Comparison of ENCODE assay signal across 26 cellular contexts in the genomic region with DNA sequence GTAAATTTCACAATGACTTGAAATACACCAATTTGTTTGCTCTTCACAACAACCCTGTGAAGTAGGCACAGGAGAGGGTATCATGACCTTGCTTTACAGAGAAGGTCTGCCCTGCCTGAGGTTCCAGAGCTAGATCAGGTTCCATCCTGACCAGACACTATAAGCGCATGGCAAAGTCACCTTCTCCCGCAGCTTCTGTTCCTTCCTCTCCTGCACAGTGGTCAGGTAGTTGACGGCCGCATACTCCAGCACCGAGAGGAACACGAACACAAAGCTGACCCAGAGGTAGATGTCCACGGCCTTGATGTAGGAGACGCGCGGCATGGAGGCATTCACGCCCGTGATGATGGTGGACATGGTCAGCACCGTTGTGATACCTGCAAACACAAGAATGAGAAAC. TPM values are rescaled to one million over a fixed set of nuclear protein-coding genes. Genes with fewer than 3 reads are reported as not detected.
DNase-seq lines count a peak whose midpoint lies in the region; ATAC-seq, FAIRE-seq and TF ChIP-seq lines count a peak whose summit lies in the region.
"Had no signal": no experiment of that assay in that cellular context is flagged by ENCODE, and none has a peak within 500 bp of the region (broad histone marks: within the 10 kb centered on the region; RNA-seq: fewer than 3 reads in every experiment).

No MANE protein-coding gene starts in this region.

- H3K9me3 Mint-ChIP-seq in osteocyte (ENCODE audit: unreplicated experiment) (no peaks in the 10 kb centered on the region), Caco-2 (ENCODE audit: unreplicated experiment) (no peaks in the 10 kb centered on the region)
- H3K9me3 Mint-ChIP-seq in stimulated activated memory B cell treated with anti-CD40 and anti-IgM and Interleukin-4, amounts not matched to agents 10 μg/mL and 1 μg/mL and 100 μg/mL, for 72 hours: no peaks in the 10 kb centered on the region
- H3K9me3 Mint-ChIP-seq: CD4-positive, alpha-beta memory T cell; CD4-positive, CD25-positive, alpha-beta regulatory T cell had no signal

- H3K4me3 Mint-ChIP-seq in osteocyte (ENCODE audit: unreplicated experiment) (no peak overlapping the region), Caco-2 (ENCODE audit: unreplicated experiment) (no peak overlapping the region)
- H3K4me3 Mint-ChIP-seq in stimulated activated memory B cell treated with anti-CD40 and anti-IgM and Interleukin-4, amounts not matched to agents 10 μg/mL and 1 μg/mL and 100 μg/mL, for 72 hours: no peak overlapping the region
- H3K4me3 Mint-ChIP-seq: CD14-positive monocyte; CD4-positive, alpha-beta memory T cell; CD4-positive, CD25-positive, alpha-beta regulatory T cell; CD8-positive, alpha-beta memory T cell had no signal

- H3K4me1 Mint-ChIP-seq in osteocyte (ENCODE audit: unreplicated experiment): peaks cover 1% of the 10 kb centered on the region
- H3K4me1 Mint-ChIP-seq in stimulated activated memory B cell treated with anti-CD40 and anti-IgM and Interleukin-4, amounts not matched to agents 10 μg/mL and 1 μg/mL and 100 μg/mL, for 72 hours: no peaks in the 10 kb centered on the region
- no peaks in the 10 kb centered on the region for H3K4me1 Mint-ChIP-seq in Caco-2 (ENCODE audit: low read depth, unreplicated experiment)
- H3K4me1 Mint-ChIP-seq: CD4-positive, CD25-positive, alpha-beta regulatory T cell; CD8-positive, alpha-beta memory T cell had no signal

- FAIRE-seq in HTR-8/SVneo (lab: Jason Lieb, UNC) (peak; percentile 23), bronchial epithelial cell (lab: Jason Lieb, UNC) (peak; percentile 76)
- FAIRE-seq: A204.1, D721Med, G401.6, GM12891, GM19239 had no signal

- DNase-seq in HTR-8/SVneo (ENCODE audit: insufficient read length, low spot score): no peak
- DNase-seq in bronchial epithelial cell (ENCODE audit: low read depth): no peak
- DNase-seq in osteocyte (ENCODE audit: extremely low spot score, unreplicated experiment): peak; percentile 64
- DNase-seq in mucosa of descending colon: no peak
- no peak for DNase-seq in KG1 (lab: John Stamatoyannopoulos, UW)
- DNase-seq in Caco-2: no peak
- DNase-seq: 8988T; ACHN; BE2C; C1 segment of cervical spinal cord; Calu3; CD4-positive, alpha-beta memory T cell; CD4-positive, CD25-positive, alpha-beta regulatory T cell; CD8-positive, alpha-beta memory T cell; COR-L47; DMS79 treated with DMSO at 0.1 percent for 48 hours; GF-D8 had no signal

- H3K27me3 ChIP-seq in bronchial epithelial cell (ENCODE audit: control insufficient read depth, insufficient read depth, low read length) (no peaks in the 10 kb centered on the region), Caco-2 (replicated peaks; ENCODE audit: control insufficient read depth, insufficient read depth, low read length) (no peaks in the 10 kb centered on the region)
- H3K27me3 ChIP-seq: BLaER1 had no signal

- H3K4me3 ChIP-seq in bronchial epithelial cell (ENCODE audit: low read depth, low read length) (no peak overlapping the region), mucosa of descending colon (no peak overlapping the region), Caco-2 (ENCODE audit: low read depth, low read length) (no peak overlapping the region)
- H3K4me3 ChIP-seq: BLaER1 had no signal

- peak; percentile 44 for ATAC-seq in stimulated activated memory B cell treated with anti-CD40 and anti-IgM and Interleukin-4, amounts not matched to agents 10 μg/mL and 1 μg/mL and 100 μg/mL, for 72 hours
- ATAC-seq in mucosa of descending colon: no peak
- no peak for ATAC-seq in HG03460 (IDR thresholded peaks at IDR 0.05; ENCODE audit: unreplicated experiment)

- no peak overlapping the region for H3K27ac Mint-ChIP-seq in osteocyte (ENCODE audit: unreplicated experiment)
- no peak overlapping the region for H3K27ac Mint-ChIP-seq in stimulated activated memory B cell treated with anti-CD40 and anti-IgM and Interleukin-4, amounts not matched to agents 10 μg/mL and 1 μg/mL and 100 μg/mL, for 72 hours
- no peak overlapping the region for H3K27ac Mint-ChIP-seq in Caco-2 (ENCODE audit: unreplicated experiment)
- H3K27ac Mint-ChIP-seq: CD4-positive, alpha-beta memory T cell had no signal

- no TSS peak for BruUV-seq in Caco-2 (replicated peaks; lab: Mats Ljungman, UMichigan)

- CTCF ChIA-PET in Caco-2 (lab: Charles Lee): no interaction called here

- POLR2A ChIA-PET in Caco-2 (lab: Charles Lee): no interaction called here

- H3K36me3 Mint-ChIP-seq in osteocyte (ENCODE audit: unreplicated experiment) (no peaks in the 10 kb centered on the region), Caco-2 (ENCODE audit: insufficient read depth, unreplicated experiment) (no peaks in the 10 kb centered on the region)
- H3K36me3 Mint-ChIP-seq in stimulated activated memory B cell treated with anti-CD40 and anti-IgM and Interleukin-4, amounts not matched to agents 10 μg/mL and 1 μg/mL and 100 μg/mL, for 72 hours: no peaks in the 10 kb centered on the region
- H3K36me3 Mint-ChIP-seq: CD14-positive monocyte; CD4-positive, alpha-beta memory T cell; CD4-positive, CD25-positive, alpha-beta regulatory T cell had no signal

- H3K9me3 ChIP-seq in mucosa of descending colon: no peaks in the 10 kb centered on the region
- no peaks in the 10 kb centered on the region for H3K9me3 ChIP-seq in Caco-2
- H3K9me3 ChIP-seq: BE2C, BLaER1 had no signal

- no peaks in the 10 kb centered on the region for H3K4me1 ChIP-seq in mucosa of descending colon (ENCODE audit: low read depth)
- no peaks in the 10 kb centered on the region for H3K4me1 ChIP-seq in Caco-2
- H3K4me1 ChIP-seq: BE2C, BLaER1 had no signal

- intact Hi-C loops in mucosa of descending colon (cut with DNase I, micrococcal nuclease): no loop called here
- intact Hi-C loops in Caco-2 (cut with micrococcal nuclease; ENCODE audit: unreplicated experiment): no loop called here

- TF ChIP-seq CTCF in bronchial epithelial cell (IDR thresholded peaks at IDR 0.05; ENCODE audit: insufficient read depth, low read length, severe bottlenecking) (no peak), osteocyte (IDR thresholded peaks at IDR 0.05) (no peak), mucosa of descending colon (IDR thresholded peaks at IDR 0.05) (no peak), Caco-2 (IDR thresholded peaks at IDR 0.05; ENCODE audit: insufficient read depth in 1 of 2, low read depth in 1 of 2, low read length in 1 of 2, severe bottlenecking in 1 of 2, unreplicated experiment in 1 of 2) (no peak)

- H3K27me3 Mint-ChIP-seq in osteocyte (ENCODE audit: unreplicated experiment) (peaks cover 19% of the 10 kb centered on the region), Caco-2 (ENCODE audit: insufficient read depth, unreplicated experiment) (peaks cover 12% of the 10 kb centered on the region)
- H3K27me3 Mint-ChIP-seq in stimulated activated memory B cell treated with anti-CD40 and anti-IgM and Interleukin-4, amounts not matched to agents 10 μg/mL and 1 μg/mL and 100 μg/mL, for 72 hours: peaks cover 18% of the 10 kb centered on the region

- H3K36me3 ChIP-seq in bronchial epithelial cell (ENCODE audit: control insufficient read depth, insufficient read depth, low read length): no peaks in the 10 kb centered on the region
- H3K36me3 ChIP-seq in mucosa of descending colon (ENCODE audit: low read depth): no peaks in the 10 kb centered on the region
- no peaks in the 10 kb centered on the region for H3K36me3 ChIP-seq in Caco-2 (ENCODE audit: control insufficient read depth, insufficient read depth, low read length)
- H3K36me3 ChIP-seq: BE2C, BLaER1 had no signal

RNA-seq across cellular contexts. Expression of gene PM20D2, which starts 34.3 kb away (rescaled TPM):
- total RNA-seq in bronchial epithelial cell: 6.1 and 7.1 TPM in 2 replicates
- 7.9 and 9.2 TPM in 2 replicates for total RNA-seq in osteocyte
- 10 to 100 TPM in 2 of 3 donors, 1 to 10 TPM in 1; 9.4 to 17.6 (median 13.8) TPM for total RNA-seq in mucosa of descending colon
- 26.8 and 27.9 TPM in 2 replicates for total RNA-seq in Caco-2 (2022)

RNA-seq across cellular contexts. Expression of gene GABRR1, which starts 37.0 kb away (rescaled TPM):
- not detected in 2 replicates for total RNA-seq in bronchial epithelial cell
- not detected in 2 replicates for total RNA-seq in osteocyte
- not detected for total RNA-seq in mucosa of descending colon
- 0.12 and 0.43 TPM in 2 replicates for total RNA-seq in Caco-2 (2022)
- total RNA-seq: Calu3; CD4-positive, alpha-beta memory T cell; CD4-positive, CD25-positive, alpha-beta regulatory T cell; CD8-positive, alpha-beta memory T cell had no signal
